Comparison of ENCODE assay signal across 8 cellular contexts in genomic region chr7:143345428-143345900, GRCh38. TPM values are rescaled to one million over a fixed set of nuclear protein-coding genes. Genes with fewer than 3 reads are reported as not detected.
DNase-seq lines count a peak whose midpoint lies in the region; ATAC-seq lines count a peak whose summit lies in the region.

No MANE protein-coding gene starts in this region.

- H3K4me1 Mint-ChIP-seq in activated CD4-positive, alpha-beta T cell treated with anti-CD3 and anti-CD28 coated beads for 36 hours: peaks cover 8% of the 10 kb centered on the region

- H3K4me1 ChIP-seq in mesenchymal stem cell (ENCODE audit: control insufficient read depth, insufficient read depth, low read depth, low read length): peaks cover 5% of the 10 kb centered on the region

- peak overlapping the region; percentile 52 for H3K4me3 Mint-ChIP-seq in activated CD4-positive, alpha-beta T cell treated with anti-CD3 and anti-CD28 coated beads for 36 hours

- peak overlapping the region in 1 of 2 experiments; percentile 11 for H2BK12ac ChIP-seq in mesenchymal stem cell (ENCODE audit: low read length in 2 of 2)

- no peak overlapping the region for H2BK120ac ChIP-seq in mesenchymal stem cell (ENCODE audit: low read depth, low read length)

- intact Hi-C loops in activated CD4-positive, alpha-beta T cell treated with anti-CD3 and anti-CD28 coated beads for 36 hours (cut with DNase I, micrococcal nuclease): loop anchor here in 1 of 2 experiments (5.0 kb wide), 1 partner anchor 37 kb away; the partner anchor contains the start of gene ZYX

- H2BK5ac ChIP-seq in mesenchymal stem cell (ENCODE audit: low read depth, low read length, poor library complexity, severe bottlenecking): no peak overlapping the region

- no peak overlapping the region for H3K14ac ChIP-seq in mesenchymal stem cell (ENCODE audit: low read length in 2 of 2)

- H3K36me3 Mint-ChIP-seq in activated CD4-positive, alpha-beta T cell treated with anti-CD3 and anti-CD28 coated beads for 36 hours (ENCODE audit: low read depth): no peaks in the 10 kb centered on the region

- H3K36me3 ChIP-seq in mesenchymal stem cell (ENCODE audit: control insufficient read depth in 1 of 2, insufficient read depth in 2 of 2, low read depth in 1 of 2, low read length in 2 of 2): no peaks in the 10 kb centered on the region

- no peak overlapping the region for H2AK5ac ChIP-seq in mesenchymal stem cell (ENCODE audit: low read length, severe bottlenecking)

- CTCF ChIA-PET in activated CD4-positive, alpha-beta T cell treated with anti-CD3 and anti-CD28 coated beads for 36 hours (lab: Charles Lee): interaction anchor here (0.6 to 2.0 kb wide), 21 partner anchors 9 to 337 kb away, joined by 3 to 8 read pairs (median 5); no protein-coding TSS in a partner anchor

- H3K4me3 ChIP-seq in mesenchymal stem cell (ENCODE audit: insufficient read depth in 1 of 2, low read depth in 1 of 2, low read length in 2 of 2): peak overlapping the region in 1 of 2 experiments; percentile 61

- no peak overlapping the region for H3K4ac ChIP-seq in mesenchymal stem cell (ENCODE audit: low read depth in 1 of 2, low read length in 2 of 2)

- H3K23ac ChIP-seq in mesenchymal stem cell (ENCODE audit: low read length in 2 of 2): no peak overlapping the region

- H4K91ac ChIP-seq in mesenchymal stem cell (ENCODE audit: low read length): no peak overlapping the region

- H3K9me3 Mint-ChIP-seq in activated CD4-positive, alpha-beta T cell treated with anti-CD3 and anti-CD28 coated beads for 36 hours (ENCODE audit: low read depth): no peaks in the 10 kb centered on the region

- H3K9me3 ChIP-seq in mesenchymal stem cell (ENCODE audit: control insufficient read depth, low read length): no peaks in the 10 kb centered on the region

- H3K27ac Mint-ChIP-seq in activated CD4-positive, alpha-beta T cell treated with anti-CD3 and anti-CD28 coated beads for 36 hours: no peak overlapping the region

- H4K8ac ChIP-seq in mesenchymal stem cell (ENCODE audit: low read length): peak overlapping the region; percentile 27

- POLR2A ChIA-PET in activated CD4-positive, alpha-beta T cell treated with anti-CD3 and anti-CD28 coated beads for 36 hours (lab: Charles Lee): no interaction called here

- H3K79me1 ChIP-seq in mesenchymal stem cell (replicated peaks; ENCODE audit: low read length, poor library complexity, severe bottlenecking): no peaks in the 10 kb centered on the region

- no peak overlapping the region for H2BK15ac ChIP-seq in mesenchymal stem cell (ENCODE audit: low read depth, poor library complexity, severe bottlenecking)

- no peak overlapping the region for H3K27ac ChIP-seq in mesenchymal stem cell (ENCODE audit: low read length, poor library complexity, severe bottlenecking)

- ATAC-seq in GM18868 (IDR thresholded peaks at IDR 0.05; ENCODE audit: unreplicated experiment) (peak; percentile 91), HG03432 (IDR thresholded peaks at IDR 0.05; ENCODE audit: unreplicated experiment) (peak; percentile 59)
- ATAC-seq in activated CD4-positive, alpha-beta T cell treated with anti-CD3 and anti-CD28 coated beads for 36 hours: peak; percentile 99

- peak overlapping the region; percentile 12 for H3K4me2 ChIP-seq in mesenchymal stem cell (ENCODE audit: low read length, poor library complexity, severe bottlenecking)

- H3K9ac ChIP-seq in mesenchymal stem cell (ENCODE audit: low read length): no peak overlapping the region

- peak overlapping the region; percentile 76 for H2AFZ ChIP-seq in mesenchymal stem cell (ENCODE audit: low read depth, low read length)

- 3% methylated on average over 35 of the region's 35 CpGs for WGBS in mesenchymal stem cell

- H3K18ac ChIP-seq in mesenchymal stem cell (ENCODE audit: low read depth in 1 of 2, low read length in 2 of 2): no peak overlapping the region

- H3K27me3 ChIP-seq in mesenchymal stem cell (ENCODE audit: control insufficient read depth in 1 of 2, insufficient read depth in 1 of 2, low read length in 2 of 2): peaks cover 43 to 45% of the 10 kb centered on the region in 2 experiments

- peaks cover 8% of the 10 kb centered on the region for H3K27me3 Mint-ChIP-seq in activated CD4-positive, alpha-beta T cell treated with anti-CD3 and anti-CD28 coated beads for 36 hours

- peak; percentile 85 for DNase-seq in activated CD4-positive, alpha-beta T cell treated with anti-CD3 and anti-CD28 coated beads for 36 hours
- DNase-seq in dermis blood vessel endothelial cell: peak; percentile 67
- peak; percentile 48 for DNase-seq in mesenchymal stem cell
- DNase-seq in stimulated activated CD8-positive, alpha-beta memory T cell treated with anti-CD3 and anti-CD28 coated beads, Interleukin-4, amount 100 ng/mL, for 48 hours: peak; percentile 78
- no peak for DNase-seq in KG1 (lab: John Stamatoyannopoulos, UW)
- no peak for DNase-seq in AG08395 (ENCODE audit: low spot score)

RNA-seq across cellular contexts. Expression of gene FAM131B, which starts 17.0 kb away (rescaled TPM):
- 1 to 10 TPM; 1.7 to 1.8 TPM for total RNA-seq in activated CD4-positive, alpha-beta T cell treated with anti-CD3 and anti-CD28 coated beads for 36 hours
- total RNA-seq in dermis blood vessel endothelial cell: 0.23 and 0.51 TPM in 2 replicates
- 0.28 TPM for polyA plus RNA-seq in mesenchymal stem cell (2013, experiment 1 of 2)
- polyA plus RNA-seq in mesenchymal stem cell (2013, experiment 2 of 2): 0.30 TPM

RNA-seq across cellular contexts. Expression of gene CLCN1, which starts 29.6 kb away (rescaled TPM):
- total RNA-seq in activated CD4-positive, alpha-beta T cell treated with anti-CD3 and anti-CD28 coated beads for 36 hours: under 1 TPM; 0.07 to 0.09 TPM
- total RNA-seq in dermis blood vessel endothelial cell: not detected in 2 replicates
- 0.03 TPM for polyA plus RNA-seq in mesenchymal stem cell (2013, experiment 1 of 2)
- 0.01 TPM for polyA plus RNA-seq in mesenchymal stem cell (2013, experiment 2 of 2)

RNA-seq across cellular contexts. Expression of gene ZYX, which starts 35.7 kb away (rescaled TPM):
- 100 to 1,000 TPM; 103 to 148 TPM for total RNA-seq in activated CD4-positive, alpha-beta T cell treated with anti-CD3 and anti-CD28 coated beads for 36 hours
- total RNA-seq in dermis blood vessel endothelial cell: 26.2 and 57.2 TPM in 2 replicates
- polyA plus RNA-seq in mesenchymal stem cell (2013, experiment 1 of 2): 317 TPM
- polyA plus RNA-seq in mesenchymal stem cell (2013, experiment 2 of 2): 305 TPM

RNA-seq across cellular contexts. Expression of gene CASP2, which starts 57.3 kb away (rescaled TPM):
- 100 to 1,000 TPM in 1 of 2 experiments, 10 to 100 TPM in 1; 91.1 to 106 TPM for total RNA-seq in activated CD4-positive, alpha-beta T cell treated with anti-CD3 and anti-CD28 coated beads for 36 hours
- 12.8 and 30.2 TPM in 2 replicates for total RNA-seq in dermis blood vessel endothelial cell
- polyA plus RNA-seq in mesenchymal stem cell (2013, experiment 1 of 2): 16.3 TPM
- polyA plus RNA-seq in mesenchymal stem cell (2013, experiment 2 of 2): 16.3 TPM

Comparison
In these comparisons a context has a peak if more than half of its experiments do, and no peak if none do; other contexts are left out.
1. DNase-seq: peak in activated CD4-positive, alpha-beta T cell treated with anti-CD3 and anti-CD28 coated beads for 36 hours (single experiment), dermis blood vessel endothelial cell (single experiment), mesenchymal stem cell (single experiment) and stimulated activated CD8-positive, alpha-beta memory T cell treated with anti-CD3 and anti-CD28 coated beads, Interleukin-4, amount 100 ng/mL, for 48 hours (single experiment); none in KG1 (single experiment) and AG08395 (single experiment).
2. Peak in every context shown above with its lines, with median percentiles within 50 percentile points of each other: ATAC-seq.